Comparison of ENCODE assay signal across 1 cellular context in genomic region chr3:32733631-32734229, GRCh38.
TF ChIP-seq lines count a peak whose summit lies in the region.

No MANE protein-coding gene starts in this region.

TF ChIP-seq in H1, 55 proteins besides CTCF, POLR2A, EP300 and RAD21:
- TF ChIP-seq CHD2 (IDR thresholded peaks at IDR 0.05; ENCODE audit: low read length) (no peak), CREB1 (IDR thresholded peaks at IDR 0.05) (no peak), SIRT6 (IDR thresholded peaks at IDR 0.05; ENCODE audit: low read length) (no peak), USF2 (IDR thresholded peaks at IDR 0.05; ENCODE audit: low read length) (no peak), CTBP2 (IDR thresholded peaks at IDR 0.05; ENCODE audit: borderline replicate concordance, insufficient read depth, insufficient read length, low read length) (no peak), KDM1A (IDR thresholded peaks at IDR 0.05; ENCODE audit: borderline replicate concordance, low read length) (no peak), KDM4A (IDR thresholded peaks at IDR 0.05; ENCODE audit: low read depth, low read length, severe bottlenecking) (no peak), TAF7 (optimal IDR thresholded peaks at IDR 0.05; ENCODE audit: borderline replicate concordance, low read depth, low read length) (no peak), SAP30 (IDR thresholded peaks at IDR 0.05; ENCODE audit: insufficient read depth, insufficient replicate concordance, low read length) (no peak), E2F6 (IDR thresholded peaks at IDR 0.05) (no peak), ASH2L (IDR thresholded peaks at IDR 0.05; ENCODE audit: low read length) (no peak), PHF8 (conservative IDR thresholded peaks at IDR 0.05; ENCODE audit: low read depth, low read length) (no peak), EZH2 (IDR thresholded peaks at IDR 0.05; ENCODE audit: low read depth, low read length, severe bottlenecking) (no peak), CHD7 (IDR thresholded peaks at IDR 0.05; ENCODE audit: insufficient replicate concordance, low read length) (no peak), SIN3A (conservative IDR thresholded peaks at IDR 0.05 in 1 of 2, IDR thresholded peaks at IDR 0.05 in 1 of 2; ENCODE audit: low read depth in 1 of 2, low read length in 2 of 2) (no peak), ATF2 (IDR thresholded peaks at IDR 0.05; ENCODE audit: low read length) (no peak), CEBPB (IDR thresholded peaks at IDR 0.05; ENCODE audit: low read depth, low read length) (no peak), TEAD4 (IDR thresholded peaks at IDR 0.05; ENCODE audit: low read depth, low read length) (no peak), HDAC2 (IDR thresholded peaks at IDR 0.05; ENCODE audit: borderline replicate concordance in 1 of 2, low read depth in 2 of 2, low read length in 2 of 2) (no peak), SP4 (IDR thresholded peaks at IDR 0.05; ENCODE audit: low read length) (no peak)
